Comparison of ENCODE assay signal across 12 cellular contexts in genomic region chr5:138504799-138505198, GRCh38. TPM values are rescaled to one million over a fixed set of nuclear protein-coding genes. Genes with fewer than 3 reads are reported as not detected.
DNase-seq lines count a peak whose midpoint lies in the region; ATAC-seq, FAIRE-seq and TF ChIP-seq lines count a peak whose summit lies in the region.
"Had no signal": no experiment of that assay in that cellular context is flagged by ENCODE, and none has a peak within 500 bp of the region (broad histone marks: within the 10 kb centered on the region; RNA-seq: fewer than 3 reads in every experiment).

No MANE protein-coding gene starts in this region.

- WGBS in SK-N-SH (ENCODE audit: low lambda C conversion rate), result 37% methylated on average over 4 of the region's 4 CpGs

- H3F3A ChIP-seq in SK-N-SH (replicated peaks; ENCODE audit: insufficient read depth), result peaks cover 37% of the 10 kb centered on the region

- H3K4me1 ChIP-seq in SK-N-SH (ENCODE audit: control insufficient read depth in 1 of 2, insufficient read depth in 2 of 2, low read depth in 1 of 2, low read length in 1 of 2), result peaks cover 0 to 6% of the 10 kb centered on the region in 2 experiments; a peak in 1 of 4 replicates
- H3K4me1 ChIP-seq in cardiac muscle cell (ENCODE audit: low read depth), result no peaks in the 10 kb centered on the region

- no peaks in the 10 kb centered on the region for H3K9me3 Mint-ChIP-seq in HFFc6
- H3K9me3 Mint-ChIP-seq in stimulated activated naive B cell treated with anti-CD40 and anti-IgM and Interleukin-4, amounts not matched to agents 10 μg/mL and 1 μg/mL and 100 μg/mL, for 72 hours, result no peaks in the 10 kb centered on the region
- H3K9me3 Mint-ChIP-seq: activated naive CD4-positive, alpha-beta T cell treated with anti-CD3 and anti-CD28 coated beads, Interleukin-2, amount 50 U/mL, for 24 hours; naive thymus-derived CD4-positive, alpha-beta T cell had no signal

- H3K4me1 Mint-ChIP-seq in HFFc6 (ENCODE audit: low read depth), result peaks cover 25% of the 10 kb centered on the region
- H3K4me1 Mint-ChIP-seq in stimulated activated naive B cell treated with anti-CD40 and anti-IgM and Interleukin-4, amounts not matched to agents 10 μg/mL and 1 μg/mL and 100 μg/mL, for 72 hours, result peaks cover 2 to 6% of the 10 kb centered on the region in 2 donors

- H3K9me2 ChIP-seq in SK-N-SH, result no peaks in the 10 kb centered on the region

- TF ChIP-seq EP300 in SK-N-SH (IDR thresholded peaks at IDR 0.05; ENCODE audit: borderline replicate concordance in 1 of 2, low read depth in 1 of 2, low read length in 1 of 2), result no peak

- H3K27me3 ChIP-seq in SK-N-SH (ENCODE audit: insufficient read depth) (no peaks in the 10 kb centered on the region), cardiac muscle cell (no peaks in the 10 kb centered on the region)

- peaks cover 9% of the 10 kb centered on the region for H3K27me3 Mint-ChIP-seq in HFFc6 (ENCODE audit: insufficient read depth)
- no peaks in the 10 kb centered on the region for H3K27me3 Mint-ChIP-seq in stimulated activated naive B cell treated with anti-CD40 and anti-IgM and Interleukin-4, amounts not matched to agents 10 μg/mL and 1 μg/mL and 100 μg/mL, for 72 hours
- H3K27me3 Mint-ChIP-seq: activated naive CD4-positive, alpha-beta T cell treated with anti-CD3 and anti-CD28 coated beads, Interleukin-2, amount 50 U/mL, for 24 hours; naive thymus-derived CD4-positive, alpha-beta T cell had no signal

- no peak for FAIRE-seq in RCC 7860 (lab: Jason Lieb, UNC)

- peaks cover 2% of the 10 kb centered on the region; the same call in 1 of the 2 replicates for H3K79me2 ChIP-seq in SK-N-SH (ENCODE audit: insufficient read depth)

- H3K36me3 Mint-ChIP-seq in HFFc6 (ENCODE audit: low read depth), result peaks cover 21% of the 10 kb centered on the region
- H3K36me3 Mint-ChIP-seq in stimulated activated naive B cell treated with anti-CD40 and anti-IgM and Interleukin-4, amounts not matched to agents 10 μg/mL and 1 μg/mL and 100 μg/mL, for 72 hours, result peaks cover 21 to 29% of the 10 kb centered on the region in 2 donors

- H3K4me3 ChIP-seq in SK-N-SH (ENCODE audit: low read depth in 2 of 2, low read length in 1 of 2), result no peak overlapping the region
- H3K4me3 ChIP-seq in cardiac muscle cell, result no peak overlapping the region

- no peaks in the 10 kb centered on the region for H3K9me3 ChIP-seq in SK-N-SH
- H3K9me3 ChIP-seq in cardiac muscle cell (ENCODE audit: low read depth), result no peaks in the 10 kb centered on the region

- no peak overlapping the region for H3K4me2 ChIP-seq in SK-N-SH

- H4K20me1 ChIP-seq in SK-N-SH (ENCODE audit: insufficient read depth), result no peaks in the 10 kb centered on the region; the same call in 1 of the 2 replicates

- H3K36me3 ChIP-seq in SK-N-SH (replicated peaks in 1 of 2; ENCODE audit: control insufficient read depth in 1 of 2, insufficient read depth in 2 of 2, low read length in 1 of 2), result peaks cover 26 to 34% of the 10 kb centered on the region in 2 experiments
- H3K36me3 ChIP-seq in cardiac muscle cell, result peaks cover 23% of the 10 kb centered on the region

- no peak overlapping the region for H2AFZ ChIP-seq in SK-N-SH (ENCODE audit: low read depth)

- DNase-seq in HFFc6 (no peak), SK-N-SH (no peak), cardiac muscle cell (ENCODE audit: low read depth in 1 of 2, low spot score in 1 of 2) (no peak), HUDEP-2 (lab: John Stamatoyannopoulos, UW; ENCODE audit: unreplicated experiment in 76 of 76) (no peak), RCC 7860 (ENCODE audit: low spot score) (no peak)
- DNase-seq in stimulated activated naive B cell treated with anti-CD40 and anti-IgM and Interleukin-4, amounts not matched to agents 10 μg/mL and 1 μg/mL and 100 μg/mL, for 72 hours, result no peak
- DNase-seq: foreskin fibroblast; naive thymus-derived CD4-positive, alpha-beta T cell; NCI-H1417 treated with DMSO at 0.1 percent for 48 hours had no signal

- TF ChIP-seq RAD21 in SK-N-SH (IDR thresholded peaks at IDR 0.05; ENCODE audit: low read length), result no peak

- no peak overlapping the region for H3K4me3 Mint-ChIP-seq in HFFc6
- no peak overlapping the region for H3K4me3 Mint-ChIP-seq in stimulated activated naive B cell treated with anti-CD40 and anti-IgM and Interleukin-4, amounts not matched to agents 10 μg/mL and 1 μg/mL and 100 μg/mL, for 72 hours
- H3K4me3 Mint-ChIP-seq: activated naive CD4-positive, alpha-beta T cell treated with anti-CD3 and anti-CD28 coated beads, Interleukin-2, amount 50 U/mL, for 24 hours; naive thymus-derived CD4-positive, alpha-beta T cell had no signal

- TF ChIP-seq CTCF in HFFc6 (IDR thresholded peaks at IDR 0.05) (no peak), SK-N-SH (IDR thresholded peaks at IDR 0.05) (no peak), cardiac muscle cell (IDR thresholded peaks at IDR 0.05; ENCODE audit: low read depth, low read length) (no peak)

- peak overlapping the region; percentile 30 to 31; a peak in 2 of 4 replicates for H3K27ac ChIP-seq in SK-N-SH (ENCODE audit: low read depth in 2 of 2, low read length in 1 of 2)
- H3K27ac ChIP-seq in cardiac muscle cell, result peak overlapping the region; percentile 34

- no peak for ATAC-seq in stimulated activated naive B cell treated with anti-CD40 and anti-IgM and Interleukin-4, amounts not matched to agents 10 μg/mL and 1 μg/mL and 100 μg/mL, for 72 hours (replicated peaks)
- ATAC-seq in HG03469 (IDR thresholded peaks at IDR 0.05; ENCODE audit: unreplicated experiment) (no peak), GM21825 (IDR thresholded peaks at IDR 0.05; ENCODE audit: unreplicated experiment) (no peak)
- ATAC-seq: naive thymus-derived CD4-positive, alpha-beta T cell had no signal

- H3K27ac Mint-ChIP-seq in HFFc6, result peak overlapping the region; percentile 34
- H3K27ac Mint-ChIP-seq in stimulated activated naive B cell treated with anti-CD40 and anti-IgM and Interleukin-4, amounts not matched to agents 10 μg/mL and 1 μg/mL and 100 μg/mL, for 72 hours, result peak overlapping the region; percentile 37
- H3K27ac Mint-ChIP-seq: activated naive CD4-positive, alpha-beta T cell treated with anti-CD3 and anti-CD28 coated beads, Interleukin-2, amount 50 U/mL, for 24 hours had no signal

- CTCF ChIA-PET in SK-N-SH (lab: Yijun Ruan, JAX), result interaction anchor here (0.6 to 11.7 kb wide), 19 partner anchors 8 to 863 kb away, joined by 3 to 196 read pairs (median 5); partner anchors contain the start of genes EGR1, ETF1, KIF20A and REEP2

- H3K9ac ChIP-seq in SK-N-SH, result no peak overlapping the region

- POLR2A ChIA-PET in SK-N-SH (lab: Yijun Ruan, JAX), result interaction anchor here (1.4 to 2.9 kb wide), 2 partner anchors 40 to 55 kb away, joined by 4 to 20 read pairs; partner anchors contain the start of gene EGR1

TF ChIP-seq in SK-N-SH, 30 proteins besides CTCF, POLR2A, EP300 and RAD21 (continues in another document):
- no peak for TF ChIP-seq SMC3 (IDR thresholded peaks at IDR 0.05; ENCODE audit: low read depth, low read length)
- TF ChIP-seq TCF12 (IDR thresholded peaks at IDR 0.05), result peak; percentile 11; the same call in 1 of the 2 replicates
- peak; percentile 82 for TF ChIP-seq NFIC (IDR thresholded peaks at IDR 0.05; ENCODE audit: borderline replicate concordance)
- no peak for TF ChIP-seq REST (IDR thresholded peaks at IDR 0.05; ENCODE audit: low read depth, low read length)
- TF ChIP-seq CHD2 (IDR thresholded peaks at IDR 0.05; ENCODE audit: low read length, partially characterized antibody), result no peak
- TF ChIP-seq USF2 (IDR thresholded peaks at IDR 0.05; ENCODE audit: borderline replicate concordance, low read depth, low read length), result no peak

RNA-seq across cellular contexts. Expression of gene ETF1, which starts 38.2 kb away (rescaled TPM):
- 100 to 1,000 TPM; 133 to 153 (median 148) TPM for total RNA-seq in HFFc6 (2021; fragmentation: NEBNext Ultra II Directional; extraction: Animal tissue kit (Norgen Biotek cat#: 25700))
- polyA plus RNA-seq in SK-N-SH (2012; rRNA removed), result 36.7 and 48.7 TPM in 2 replicates
- 55.9 and 60.2 TPM in 2 replicates for polyA plus RNA-seq in SK-N-SH (2012; cell fraction: cytosol; rRNA removed)
- polyA plus RNA-seq in SK-N-SH (2012; cell fraction: nucleus; rRNA removed), result 20.1 and 39.9 TPM in 2 replicates
- total RNA-seq in cardiac muscle cell, result 50.6 and 53.4 TPM in 2 replicates
- 31.2 and 37.2 TPM in 2 replicates for polyA plus RNA-seq in cardiac muscle cell

RNA-seq across cellular contexts. Expression of gene EGR1, which starts 39.5 kb away (rescaled TPM):
- total RNA-seq in HFFc6 (2021; fragmentation: NEBNext Ultra II Directional; extraction: Animal tissue kit (Norgen Biotek cat#: 25700)), result 100 to 1,000 TPM in 5 of 6 experiments, 10 to 100 TPM in 1; 58.3 to 156 (median 135) TPM
- polyA plus RNA-seq in SK-N-SH (2012; rRNA removed), result 28.4 and 48.0 TPM in 2 replicates
- 28.1 and 41.7 TPM in 2 replicates for polyA plus RNA-seq in SK-N-SH (2012; cell fraction: cytosol; rRNA removed)
- polyA plus RNA-seq in SK-N-SH (2012; cell fraction: nucleus; rRNA removed), result 81.7 and 86.6 TPM in 2 replicates
- 11.7 and 13.9 TPM in 2 replicates for total RNA-seq in cardiac muscle cell
- polyA plus RNA-seq in cardiac muscle cell, result 24.5 and 30.5 TPM in 2 replicates
